Comparison of ENCODE assay signal across 18 cellular contexts in genomic region chr4:88191404-88191803, GRCh38. TPM values are rescaled to one million over a fixed set of nuclear protein-coding genes. Genes with fewer than 3 reads are reported as not detected.
A peak's percentile ranks its signal among the peaks of the same experiment; 100 is the strongest.
DNase-seq lines count a peak whose midpoint lies in the region; ATAC-seq, FAIRE-seq and TF ChIP-seq lines count a peak whose summit lies in the region.
"Had no signal": no experiment of that assay in that cellular context is flagged by ENCODE, and none has a peak within 500 bp of the region (broad histone marks: within the 10 kb centered on the region; RNA-seq: fewer than 3 reads in every experiment).

No MANE protein-coding gene starts in this region.

- H2AFZ ChIP-seq in K562 (ENCODE audit: low read depth, low read length): no peak overlapping the region
- H2AFZ ChIP-seq: GM23248 had no signal

- H3K4me1 ChIP-seq in K562 (replicated peaks in 1 of 2; ENCODE audit: control insufficient read depth in 2 of 2, insufficient read depth in 2 of 2, low read length in 2 of 2) (no peaks in the 10 kb centered on the region; a peak in 1 of 5 replicates), endodermal cell (ENCODE audit: control insufficient read depth, insufficient read depth, low read length) (peaks cover 11% of the 10 kb centered on the region)

- TF ChIP-seq RAD21 in K562 (CRISPR knock-in tag; conservative IDR thresholded peaks at IDR 0.05 in 1 of 2, IDR thresholded peaks at IDR 0.05 in 1 of 2): no peak

- H3K27me3 ChIP-seq in K562 (ENCODE audit: control insufficient read depth in 2 of 2, insufficient read depth in 2 of 2, low read length in 2 of 2) (peaks cover 0 to 6% of the 10 kb centered on the region in 2 experiments; a peak in 1 of 5 replicates), endodermal cell (ENCODE audit: control insufficient read depth, insufficient read depth, low read length, poor library complexity, severe bottlenecking) (peaks cover 54% of the 10 kb centered on the region)

- TF ChIP-seq CTCF in 22Rv1 (IDR thresholded peaks at IDR 0.05): no peak
- TF ChIP-seq CTCF in C4-2B (conservative IDR thresholded peaks at IDR 0.05): no peak
- no peak for TF ChIP-seq CTCF in LNCaP clone FGC (IDR thresholded peaks at IDR 0.05; ENCODE audit: control insufficient read depth, extremely low read depth, insufficient read depth)
- no peak for TF ChIP-seq CTCF in K562 (IDR thresholded peaks at IDR 0.05 in 2 of 3, conservative IDR thresholded peaks at IDR 0.05 in 1 of 3; ENCODE audit: insufficient read depth in 2 of 3, low read depth in 1 of 3, low read length in 3 of 3)
- TF ChIP-seq CTCF in endodermal cell (conservative IDR thresholded peaks at IDR 0.05): no peak

- H3K9me1 ChIP-seq in K562 (ENCODE audit: control insufficient read depth, insufficient read depth, low read length): no peaks in the 10 kb centered on the region

- no peak for FAIRE-seq in K562 (lab: Jason Lieb, UNC)
- FAIRE-seq: A204.1, GM12878 had no signal

- H3K4me3 ChIP-seq in LNCaP clone FGC (ENCODE audit: low read depth, low read length): no peak overlapping the region
- H3K4me3 ChIP-seq in K562: no peak overlapping the region
- H3K4me3 ChIP-seq in endodermal cell (ENCODE audit: low read length): no peak overlapping the region
- H3K4me3 ChIP-seq: GM12878, GM23248, HAP-1 had no signal

- DNase-seq in LNCaP clone FGC (ENCODE audit: low read depth) (peak; percentile 54), K562 (ENCODE audit: extremely low read depth in 1 of 4, low spot score in 3 of 4) (no peak), kidney glomerular epithelial cell (lab: John Stamatoyannopoulos, UW) (no peak), endodermal cell (no peak)
- DNase-seq: AML-193; Calu3; CD4-positive, alpha-beta memory T cell; DMS79 treated with DMSO at 0.1 percent for 48 hours; GM23248; KG1 had no signal

- H3K27ac Mint-ChIP-seq in endodermal cell: no peak overlapping the region
- H3K27ac Mint-ChIP-seq: CD14-positive monocyte, IgD-negative memory B cell had no signal

- peak; percentile 65; the same call in 1 of the 2 replicates for TF ChIP-seq EP300 in K562 (IDR thresholded peaks at IDR 0.05; ENCODE audit: low read length)

- H3K9me3 ChIP-seq in K562 (replicated peaks; ENCODE audit: control insufficient read depth, insufficient read depth, low read depth, low read length): no peaks in the 10 kb centered on the region
- no peaks in the 10 kb centered on the region for H3K9me3 ChIP-seq in endodermal cell (ENCODE audit: control insufficient read depth, low read length)
- H3K9me3 ChIP-seq: HAP-1 had no signal

- POLR2A ChIA-PET in K562 (lab: Yijun Ruan, JAX): no interaction called here

- no peak overlapping the region for H3K4me2 ChIP-seq in K562 (ENCODE audit: insufficient read depth, low read length)

- CTCF ChIA-PET in K562 (lab: Yijun Ruan, JAX; ENCODE audit: low intra/inter-chr PET ratio): interaction anchor here (0.6 kb wide), 1 partner anchor 313 kb away, joined by 4 read pairs; no protein-coding TSS in a partner anchor

- H3K4me1 Mint-ChIP-seq in endodermal cell: peaks cover 20% of the 10 kb centered on the region
- H3K4me1 Mint-ChIP-seq: CD14-positive monocyte, IgD-negative memory B cell had no signal

- 0% methylated on average over 3 of the region's 3 CpGs for WGBS in K562 (ENCODE audit: insufficient coverage, low coverage, missing lambda C conversion rate)
- WGBS in endodermal cell (ENCODE audit: insufficient coverage in 1 of 2, insufficient read length in 1 of 2), 2 experiments: 89 to 100% methylated on average over 1 to 2 of the region's 3 CpGs

- H3K9me3 Mint-ChIP-seq in endodermal cell: no peaks in the 10 kb centered on the region
- H3K9me3 Mint-ChIP-seq: CD4-positive, alpha-beta memory T cell; IgD-negative memory B cell had no signal

- TF ChIP-seq POLR2A in K562 (conservative IDR thresholded peaks at IDR 0.05): no peak

- 0 out of 2 replicates have a peak overlapping the region, but pooled peaks have one; percentile 22 for H3K27ac ChIP-seq in 22Rv1
- H3K27ac ChIP-seq in C4-2B: peak overlapping the region; percentile 62
- H3K27ac ChIP-seq in K562 (ENCODE audit: extremely low read depth, low read depth, low read length): no peak overlapping the region
- H3K27ac ChIP-seq in endodermal cell (ENCODE audit: low read depth, low read length): no peak overlapping the region
- H3K27ac ChIP-seq: GM23248 had no signal

- H3K36me3 ChIP-seq in K562 (ENCODE audit: control insufficient read depth, insufficient read depth, low read length): no peaks in the 10 kb centered on the region
- H3K36me3 ChIP-seq in endodermal cell (ENCODE audit: control insufficient read depth, insufficient read depth, low read length): no peaks in the 10 kb centered on the region
- H3K36me3 ChIP-seq: HAP-1 had no signal

- H3K9ac ChIP-seq in K562 (ENCODE audit: insufficient read depth in 1 of 2, low read depth in 2 of 2, low read length in 2 of 2) (no peak overlapping the region), endodermal cell (ENCODE audit: extremely low read depth, low read length, poor library complexity, severe bottlenecking) (no peak overlapping the region)
- H3K9ac ChIP-seq: GM23248 had no signal

- H3K36me3 Mint-ChIP-seq in endodermal cell (ENCODE audit: low read depth): no peaks in the 10 kb centered on the region
- H3K36me3 Mint-ChIP-seq: CD14-positive monocyte; CD4-positive, alpha-beta memory T cell; IgD-negative memory B cell had no signal

- no peaks in the 10 kb centered on the region for H4K20me1 ChIP-seq in K562 (replicated peaks; ENCODE audit: control insufficient read depth, insufficient read depth, low read length)

- ATAC-seq in K562 (no peak), GM19463 (IDR thresholded peaks at IDR 0.05; ENCODE audit: unreplicated experiment) (no peak)
- ATAC-seq: GM12878 had no signal

- intact Hi-C loops in K562 (cut with micrococcal nuclease): no loop called here

- in situ Hi-C loops in K562 (cut with MboI): no loop called here

- peaks cover 28% of the 10 kb centered on the region for H3K27me3 Mint-ChIP-seq in endodermal cell (ENCODE audit: insufficient read depth)
- H3K27me3 Mint-ChIP-seq: CD4-positive, alpha-beta memory T cell; IgD-negative memory B cell had no signal

- H3K79me2 ChIP-seq in K562 (ENCODE audit: control insufficient read depth, insufficient read depth, low read length): no peaks in the 10 kb centered on the region

- BruUV-seq in K562 (replicated peaks; lab: Mats Ljungman, UMichigan): no TSS peak

- no peak overlapping the region for H3K4me3 Mint-ChIP-seq in endodermal cell
- H3K4me3 Mint-ChIP-seq: CD14-positive monocyte; CD4-positive, alpha-beta memory T cell; IgD-negative memory B cell had no signal

TF ChIP-seq in K562, 482 proteins besides CTCF, POLR2A, EP300 and RAD21 (continues in another document):
- TF ChIP-seq ZNF277 (CRISPR knock-in tag; IDR thresholded peaks at IDR 0.05; ENCODE audit: borderline replicate concordance) (no peak), SMC3 (conservative IDR thresholded peaks at IDR 0.05; ENCODE audit: insufficient read depth, low read depth, low read length) (no peak), DPF2 (IDR thresholded peaks at IDR 0.05) (0 out of 2 replicates have a peak, but pooled peaks have one; percentile 14), MAFG (tag; conservative IDR thresholded peaks at IDR 0.05) (peak; percentile 70), PKNOX1 (IDR thresholded peaks at IDR 0.05) (0 out of 2 replicates have a peak, but pooled peaks have one; percentile 23), ZNF316 (IDR thresholded peaks at IDR 0.05) (peak; percentile 86)

RNA-seq across cellular contexts. Expression of gene ABCG2, which starts 33.0 kb away (rescaled TPM):
- 0.39 and 0.67 TPM in 2 replicates for total RNA-seq in K562 (2011; cell fraction: chromatin; rRNA removed; ENCODE audit: low replicate concordance)
- total RNA-seq in K562 (2011; cell fraction: nucleolus; rRNA removed): 0.33 and 0.39 TPM in 2 replicates
- 0.84 and 1.2 TPM in 2 replicates for total RNA-seq in K562 (2011; cell fraction: nucleoplasm; rRNA removed)
- total RNA-seq in K562 (2014; rRNA removed): not detected in 2 replicates
- total RNA-seq in K562 (2014; rRNA removed; fragmentation: Illumina TruSeq; extraction: Trizol): 0.11 and 0.16 TPM in 2 replicates
- 0.11 TPM in 1 of 2 replicates, not detected in the other for total RNA-seq in K562 (2015; rRNA removed; fragmentation: Illumina TruSeq; extraction: Trizol)
- total RNA-seq in K562 (2021): 0.04 TPM in 1 of 2 replicates, not detected in the other
- 0.01 and 0.36 TPM in 2 replicates for polyA plus RNA-seq in K562 (2011; rRNA removed)
- polyA plus RNA-seq in K562 (2011; cell fraction: cytosol; rRNA removed): 0.03 and 0.33 TPM in 2 replicates
- 0.07 TPM in 1 of 2 replicates, not detected in the other for polyA plus RNA-seq in K562 (2011; cell fraction: nucleus; rRNA removed)
- 0.03 TPM in 2 replicates for polyA plus RNA-seq in K562 (2012)
- 0.01 TPM in 1 of 2 replicates, not detected in the other for polyA plus RNA-seq in K562 (2014; fragmentation: Illumina TruSeq; extraction: Trizol)
- under 1 TPM in 1 of 2 experiments, not detected in 1; 0.03 TPM for polyA plus RNA-seq in K562 (2014; fragmentation: Nextera tagmentation; extraction: Ambion mirVana)
- not detected in 2 replicates for polyA plus RNA-seq in K562 (2014; rRNA removed)
- 0.15 and 0.46 TPM in 2 replicates for polyA minus RNA-seq in K562 (2011; rRNA and poly(A)+ RNA removed)
- polyA minus RNA-seq in K562 (2011; cell fraction: cytosol; rRNA and poly(A)+ RNA removed): 0.29 TPM in 1 of 2 replicates, not detected in the other
- polyA minus RNA-seq in K562 (2011; cell fraction: nucleus; rRNA and poly(A)+ RNA removed): not detected in 2 replicates
- total RNA-seq in endodermal cell: 1 to 10 TPM in 1 of 2 donors, under 1 TPM in 1; 0.31 to 4.0 TPM
- polyA plus RNA-seq in endodermal cell (2013, experiment 1 of 2): 0.36 TPM
- polyA plus RNA-seq in endodermal cell (2013, experiment 2 of 2): 1.2 TPM
- polyA plus RNA-seq: CD14-positive monocyte, IgD-negative memory B cell had no signal

Comparison
In these comparisons a context has a peak if more than half of its experiments do, and no peak if none do; other contexts are left out.
1. H3K27ac ChIP-seq: peak in 22Rv1 (single experiment) and C4-2B (single experiment); none in K562 (single experiment) and endodermal cell (single experiment).